In the genomic region with DNA sequence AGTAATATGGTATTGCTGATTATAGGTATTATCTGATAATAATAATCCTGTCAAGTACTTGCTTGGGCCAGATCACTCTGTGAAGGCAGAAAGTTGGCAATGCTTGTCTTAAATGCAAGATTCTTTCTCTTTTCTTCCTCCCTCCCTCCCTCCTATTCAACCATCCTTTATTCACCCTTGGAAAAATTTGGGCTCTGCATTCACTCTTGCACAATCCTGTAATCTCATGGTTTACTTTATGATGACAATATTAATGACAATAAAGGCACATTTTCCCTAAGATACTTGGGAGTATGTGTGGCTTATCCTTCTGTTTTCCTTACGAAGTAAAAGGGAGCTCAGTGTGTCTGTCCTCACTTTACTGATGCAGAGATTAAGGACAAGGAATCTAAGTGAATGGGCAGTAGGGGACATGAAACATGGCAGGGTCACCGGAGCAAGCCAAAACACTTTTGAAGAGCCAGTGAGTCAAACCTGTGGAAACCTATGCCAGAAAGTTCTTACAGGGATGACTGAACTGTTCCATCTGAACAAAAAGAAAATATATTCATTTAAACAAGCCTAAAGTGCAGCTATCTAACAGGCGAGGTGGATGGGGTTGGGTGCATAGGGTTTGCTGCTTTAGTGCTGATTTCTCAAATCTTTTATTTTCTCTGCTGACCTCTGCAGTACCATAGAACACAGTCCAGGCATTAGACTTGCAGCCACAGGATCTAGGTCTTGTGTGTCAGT, we compare ENCODE assay signal across 23 cellular contexts. TPM values are rescaled to one million over a fixed set of nuclear protein-coding genes. Genes with fewer than 3 reads are reported as not detected.
A peak's percentile ranks its signal among the peaks of the same experiment; 100 is the strongest.
DNase-seq lines count a peak whose midpoint lies in the region; ATAC-seq and TF ChIP-seq lines count a peak whose summit lies in the region.
"Had no signal": no experiment of that assay in that cellular context is flagged by ENCODE, and none has a peak within 500 bp of the region (broad histone marks: within the 10 kb centered on the region; RNA-seq: fewer than 3 reads in every experiment).

No MANE protein-coding gene starts in this region.

- peaks cover 74% of the 10 kb centered on the region in 2 experiments for H3K4me1 ChIP-seq in neutrophil (ENCODE audit: control insufficient read depth in 1 of 2, insufficient read depth in 1 of 2, low read depth in 1 of 2, low read length in 1 of 2)
- H3K4me1 ChIP-seq: pancreas had no signal

- H3K9me3 Mint-ChIP-seq in T-helper 1 cell treated with Interleukin-12 subunit alpha and Interleukin-12 subunit beta and Interleukin-4 antibody, amounts not matched to agents 30 μg/mL and 1 μg/mL, for 36 hours, result peaks cover 15% of the 10 kb centered on the region
- H3K9me3 Mint-ChIP-seq in IgD-negative memory B cell, result peaks cover 1 to 4% (median 3%) of the 10 kb centered on the region in 3 donors
- H3K9me3 Mint-ChIP-seq in activated naive CD8-positive, alpha-beta T cell treated with anti-CD3 and anti-CD28 coated beads for 36 hours, result peaks cover 24% of the 10 kb centered on the region

- peaks cover 26% of the 10 kb centered on the region for H3K36me3 Mint-ChIP-seq in T-helper 1 cell treated with Interleukin-12 subunit alpha and Interleukin-12 subunit beta and Interleukin-4 antibody, amounts not matched to agents 30 μg/mL and 1 μg/mL, for 36 hours (ENCODE audit: low read depth)
- peaks cover 4% of the 10 kb centered on the region for H3K36me3 Mint-ChIP-seq in IgD-negative memory B cell
- peaks cover 26% of the 10 kb centered on the region for H3K36me3 Mint-ChIP-seq in activated naive CD8-positive, alpha-beta T cell treated with anti-CD3 and anti-CD28 coated beads for 36 hours

- H3K27me3 Mint-ChIP-seq in T-helper 1 cell treated with Interleukin-12 subunit alpha and Interleukin-12 subunit beta and Interleukin-4 antibody, amounts not matched to agents 30 μg/mL and 1 μg/mL, for 36 hours (ENCODE audit: low read depth), result no peaks in the 10 kb centered on the region
- peaks cover 2% of the 10 kb centered on the region for H3K27me3 Mint-ChIP-seq in IgD-negative memory B cell
- no peaks in the 10 kb centered on the region for H3K27me3 Mint-ChIP-seq in activated naive CD8-positive, alpha-beta T cell treated with anti-CD3 and anti-CD28 coated beads for 36 hours

- peak overlapping the region; percentile 45 to 53 for H3K4me3 ChIP-seq in neutrophil (ENCODE audit: low read depth in 1 of 2, low read length in 1 of 2)
- H3K4me3 ChIP-seq: mucosa of descending colon, pancreas, Peyer's patch had no signal

- no peaks in the 10 kb centered on the region for H3K27me3 ChIP-seq in neutrophil
- H3K27me3 ChIP-seq: pancreas, Peyer's patch had no signal

- DNase-seq in T-helper 1 cell, result no peak
- no peak for DNase-seq in activated naive CD8-positive, alpha-beta T cell treated with anti-CD3 and anti-CD28 coated beads for 36 hours
- no peak for DNase-seq in SHP77 (lab: John Stamatoyannopoulos, UW)
- DNase-seq: DND-41; hippocampal formation; KG1; mucosa of descending colon; NCI-H1092; NCI-H2081 treated with DMSO at 0.1 percent for 48 hours; NCI-H69; pancreas; Peyer's patch; stimulated activated CD4-positive, alpha-beta T cell treated with anti-CD3 and anti-CD28 coated beads, Interleukin-2, amount 100 ng/mL, for 48 hours; stimulated activated CD8-positive, alpha-beta memory T cell treated with anti-CD3 and anti-CD28 coated beads, Interleukin-4, amount 100 ng/mL, for 48 hours; trophoblast cell had no signal

- no peaks in the 10 kb centered on the region for H3K36me3 ChIP-seq in neutrophil
- H3K36me3 ChIP-seq: pancreas, Peyer's patch had no signal

- no peak for TF ChIP-seq CTCF in neutrophil (IDR thresholded peaks at IDR 0.05)

- peak overlapping the region; percentile 99 for H3K27ac ChIP-seq in neutrophil
- H3K27ac ChIP-seq: 22Rv1, C4-2B, pancreas had no signal

- H3K27ac Mint-ChIP-seq in T-helper 1 cell treated with Interleukin-12 subunit alpha and Interleukin-12 subunit beta and Interleukin-4 antibody, amounts not matched to agents 30 μg/mL and 1 μg/mL, for 36 hours, result peak overlapping the region; percentile 94
- H3K27ac Mint-ChIP-seq in IgD-negative memory B cell, result peak overlapping the region; percentile 92 to 99 (median 93)
- H3K27ac Mint-ChIP-seq in activated naive CD8-positive, alpha-beta T cell treated with anti-CD3 and anti-CD28 coated beads for 36 hours, result peak overlapping the region; percentile 80

- peaks cover 73% of the 10 kb centered on the region for H3K4me1 Mint-ChIP-seq in T-helper 1 cell treated with Interleukin-12 subunit alpha and Interleukin-12 subunit beta and Interleukin-4 antibody, amounts not matched to agents 30 μg/mL and 1 μg/mL, for 36 hours (ENCODE audit: low read depth)
- H3K4me1 Mint-ChIP-seq in IgD-negative memory B cell, result peaks cover 58 to 74% (median 71%) of the 10 kb centered on the region in 3 donors
- peaks cover 66% of the 10 kb centered on the region for H3K4me1 Mint-ChIP-seq in activated naive CD8-positive, alpha-beta T cell treated with anti-CD3 and anti-CD28 coated beads for 36 hours

- no peaks in the 10 kb centered on the region for H3K9me3 ChIP-seq in neutrophil
- H3K9me3 ChIP-seq: pancreas, Peyer's patch had no signal

- H3K4me3 Mint-ChIP-seq in T-helper 1 cell treated with Interleukin-12 subunit alpha and Interleukin-12 subunit beta and Interleukin-4 antibody, amounts not matched to agents 30 μg/mL and 1 μg/mL, for 36 hours, result peak overlapping the region; percentile 69
- H3K4me3 Mint-ChIP-seq in IgD-negative memory B cell, result peak overlapping the region; percentile 16 to 90 (median 84)
- H3K4me3 Mint-ChIP-seq in activated naive CD8-positive, alpha-beta T cell treated with anti-CD3 and anti-CD28 coated beads for 36 hours, result no peak overlapping the region

- ATAC-seq in HG03432 (IDR thresholded peaks at IDR 0.05; ENCODE audit: unreplicated experiment) (no peak), HG02981 (IDR thresholded peaks at IDR 0.05; ENCODE audit: unreplicated experiment) (no peak)
- ATAC-seq: mucosa of descending colon, pancreas, SK-N-SH treated with all-trans-retinoic acid at 6 μM for 48 hours had no signal

RNA-seq across cellular contexts. Expression of a gene that starts 14.6 kb away (rescaled TPM):
- 561 TPM for polyA plus RNA-seq in IgD-negative memory B cell
- 10 to 100 TPM; 75.2 to 80.0 TPM for total RNA-seq in activated naive CD8-positive, alpha-beta T cell treated with anti-CD3 and anti-CD28 coated beads for 36 hours
